22 cellular contexts compared by ENCODE assay signal in genomic region chr2:225006730-225007129, GRCh38. TPM values are rescaled to one million over a fixed set of nuclear protein-coding genes. Genes with fewer than 3 reads are reported as not detected.
DNase-seq lines count a peak whose midpoint lies in the region; ATAC-seq lines count a peak whose summit lies in the region.
"Had no signal": no experiment of that assay in that cellular context is flagged by ENCODE, and none has a peak within 500 bp of the region (broad histone marks: within the 10 kb centered on the region; RNA-seq: fewer than 3 reads in every experiment).

No MANE protein-coding gene starts in this region.

- POLR2A ChIA-PET in CD8-positive, alpha-beta memory T cell (lab: Charles Lee) = no interaction called here
- POLR2A ChIA-PET in naive thymus-derived CD4-positive, alpha-beta T cell (lab: Charles Lee) = no interaction called here

- intact Hi-C loops in naive thymus-derived CD4-positive, alpha-beta T cell (cut with micrococcal nuclease) = loop anchor here (10.0 kb wide), 3 partner anchors 202 to 658 kb away; no protein-coding TSS in a partner anchor

- no peak for ATAC-seq in naive thymus-derived CD4-positive, alpha-beta T cell
- ATAC-seq in HG02852 (IDR thresholded peaks at IDR 0.05; ENCODE audit: unreplicated experiment) (no peak), esophagus mucosa (no peak)

- peaks cover 31% of the 10 kb centered on the region for H3K36me3 Mint-ChIP-seq in T-helper 1 cell treated with Interleukin-12 subunit alpha and Interleukin-12 subunit beta and Interleukin-4 antibody, amounts not matched to agents 30 μg/mL and 1 μg/mL, for 36 hours (ENCODE audit: low read depth)
- peaks cover 0 to 8% (median 6%) of the 10 kb centered on the region in 3 donors for H3K36me3 Mint-ChIP-seq in CD8-positive, alpha-beta memory T cell
- peaks cover 16% of the 10 kb centered on the region for H3K36me3 Mint-ChIP-seq in activated naive CD8-positive, alpha-beta T cell
- peaks cover 0 to 29% (median 8%) of the 10 kb centered on the region in 5 donors for H3K36me3 Mint-ChIP-seq in naive thymus-derived CD4-positive, alpha-beta T cell

- DNase-seq in T-helper 1 cell = no peak
- DNase-seq in CD8-positive, alpha-beta memory T cell = no peak
- DNase-seq in naive thymus-derived CD4-positive, alpha-beta T cell = no peak
- no peak for DNase-seq in anterior cingulate cortex (lab: John Stamatoyannopoulos, UW)
- DNase-seq: activated CD4-positive, alpha-beta T cell treated with anti-CD3 and anti-CD28 coated beads, Interleukin-2, amount 50 U/mL, for 1 hour; amygdala; cerebellar nuclear complex; effector CD4-positive, alpha-beta T cell; HFFc6; IMR-90; NCI-H1436; NCI-H2171; NCI-H524 treated with DMSO at 0.1 percent for 48 hours; Right ventricle myocardium superior; stimulated activated CD4-positive, alpha-beta T cell treated with anti-CD3 and anti-CD28 coated beads, Interleukin-4, amount 100 ng/mL, for 4 hours; substantia nigra had no signal

- peaks cover 77% of the 10 kb centered on the region for H3K4me1 Mint-ChIP-seq in T-helper 1 cell treated with Interleukin-12 subunit alpha and Interleukin-12 subunit beta and Interleukin-4 antibody, amounts not matched to agents 30 μg/mL and 1 μg/mL, for 36 hours (ENCODE audit: low read depth)
- peaks cover 75 to 98% (median 97%) of the 10 kb centered on the region in 3 donors for H3K4me1 Mint-ChIP-seq in CD8-positive, alpha-beta memory T cell
- peaks cover 96% of the 10 kb centered on the region for H3K4me1 Mint-ChIP-seq in activated naive CD8-positive, alpha-beta T cell (ENCODE audit: low read depth)
- H3K4me1 Mint-ChIP-seq in naive thymus-derived CD4-positive, alpha-beta T cell = peaks cover 54 to 98% (median 96%) of the 10 kb centered on the region in 7 donors

- peak overlapping the region; percentile 41 for H3K27ac Mint-ChIP-seq in T-helper 1 cell treated with Interleukin-12 subunit alpha and Interleukin-12 subunit beta and Interleukin-4 antibody, amounts not matched to agents 30 μg/mL and 1 μg/mL, for 36 hours
- peak overlapping the region in 5 of 8 donors; percentile 29 to 86 (median 69) for H3K27ac Mint-ChIP-seq in CD8-positive, alpha-beta memory T cell
- H3K27ac Mint-ChIP-seq in activated naive CD8-positive, alpha-beta T cell = peak overlapping the region; percentile 91
- H3K27ac Mint-ChIP-seq in naive thymus-derived CD4-positive, alpha-beta T cell = peak overlapping the region in 7 of 9 donors; percentile 58 to 88 (median 74)
- H3K27ac Mint-ChIP-seq: HFFc6 had no signal

- CTCF ChIA-PET in CD8-positive, alpha-beta memory T cell (lab: Charles Lee) = no interaction called here
- CTCF ChIA-PET in naive thymus-derived CD4-positive, alpha-beta T cell (lab: Charles Lee) = interaction anchor here (1.2 kb wide), 1 partner anchor 20 kb away, joined by 3 read pairs; no protein-coding TSS in a partner anchor

- no peak overlapping the region for H3K4me3 Mint-ChIP-seq in T-helper 1 cell treated with Interleukin-12 subunit alpha and Interleukin-12 subunit beta and Interleukin-4 antibody, amounts not matched to agents 30 μg/mL and 1 μg/mL, for 36 hours
- H3K4me3 Mint-ChIP-seq in CD8-positive, alpha-beta memory T cell = peak overlapping the region in 1 of 7 donors; percentile 3
- no peak overlapping the region for H3K4me3 Mint-ChIP-seq in activated naive CD8-positive, alpha-beta T cell
- peak overlapping the region in 4 of 10 donors; percentile 2 to 36 (median 17) for H3K4me3 Mint-ChIP-seq in naive thymus-derived CD4-positive, alpha-beta T cell
- H3K4me3 Mint-ChIP-seq: HFFc6 had no signal

- H3K27ac ChIP-seq in CD8-positive, alpha-beta memory T cell (ENCODE audit: low read depth, low read length) = no peak overlapping the region
- peak overlapping the region; percentile 46 for H3K27ac ChIP-seq in naive thymus-derived CD4-positive, alpha-beta T cell (ENCODE audit: low read depth, low read length)
- H3K27ac ChIP-seq: BLaER1 treated with 17β-estradiol and CSF1 and Interleukin-3, amounts not matched to agents 10 nM and 100 nM; right atrium auricular region had no signal

- H3K4me3 ChIP-seq in CD8-positive, alpha-beta memory T cell (ENCODE audit: low read length) = no peak overlapping the region
- no peak overlapping the region for H3K4me3 ChIP-seq in naive thymus-derived CD4-positive, alpha-beta T cell (ENCODE audit: low read length)
- H3K4me3 ChIP-seq: BLaER1 treated with 17β-estradiol and CSF1 and Interleukin-3, amounts not matched to agents 10 nM and 100 nM; right atrium auricular region had no signal

- no peaks in the 10 kb centered on the region for H3K27me3 ChIP-seq in CD8-positive, alpha-beta memory T cell (ENCODE audit: insufficient read depth, low read length, poor library complexity, severe bottlenecking)
- no peaks in the 10 kb centered on the region for H3K27me3 ChIP-seq in naive thymus-derived CD4-positive, alpha-beta T cell (ENCODE audit: control insufficient read depth in 2 of 2, insufficient read depth in 2 of 2, low read length in 2 of 2)
- H3K27me3 ChIP-seq: BLaER1 treated with 17β-estradiol and CSF1 and Interleukin-3, amounts not matched to agents 10 nM and 100 nM; right atrium auricular region had no signal

- H3K27me3 Mint-ChIP-seq in T-helper 1 cell treated with Interleukin-12 subunit alpha and Interleukin-12 subunit beta and Interleukin-4 antibody, amounts not matched to agents 30 μg/mL and 1 μg/mL, for 36 hours (ENCODE audit: low read depth) = no peaks in the 10 kb centered on the region
- no peaks in the 10 kb centered on the region for H3K27me3 Mint-ChIP-seq in CD8-positive, alpha-beta memory T cell
- H3K27me3 Mint-ChIP-seq in activated naive CD8-positive, alpha-beta T cell = no peaks in the 10 kb centered on the region
- no peaks in the 10 kb centered on the region for H3K27me3 Mint-ChIP-seq in naive thymus-derived CD4-positive, alpha-beta T cell

- no peaks in the 10 kb centered on the region for H3K36me3 ChIP-seq in CD8-positive, alpha-beta memory T cell (ENCODE audit: insufficient read depth, low read length)
- H3K36me3 ChIP-seq in naive thymus-derived CD4-positive, alpha-beta T cell (ENCODE audit: control insufficient read depth in 2 of 3, insufficient read depth in 3 of 3, low read length in 3 of 3) = no peaks in the 10 kb centered on the region
- H3K36me3 ChIP-seq: right atrium auricular region had no signal

- peaks cover 52% of the 10 kb centered on the region for H3K4me1 ChIP-seq in CD8-positive, alpha-beta memory T cell (ENCODE audit: insufficient read depth, low read length)
- H3K4me1 ChIP-seq in naive thymus-derived CD4-positive, alpha-beta T cell (ENCODE audit: control insufficient read depth in 2 of 2, insufficient read depth in 2 of 2, low read length in 2 of 2) = peaks cover 26 to 49% of the 10 kb centered on the region in 2 donors
- H3K4me1 ChIP-seq: right atrium auricular region had no signal

- no peaks in the 10 kb centered on the region for H3K9me3 Mint-ChIP-seq in T-helper 1 cell treated with Interleukin-12 subunit alpha and Interleukin-12 subunit beta and Interleukin-4 antibody, amounts not matched to agents 30 μg/mL and 1 μg/mL, for 36 hours
- H3K9me3 Mint-ChIP-seq in CD8-positive, alpha-beta memory T cell = no peaks in the 10 kb centered on the region
- H3K9me3 Mint-ChIP-seq in activated naive CD8-positive, alpha-beta T cell (ENCODE audit: low read depth) = no peaks in the 10 kb centered on the region
- H3K9me3 Mint-ChIP-seq in naive thymus-derived CD4-positive, alpha-beta T cell = peaks cover 0 to 2% (median 0%) of the 10 kb centered on the region in 11 donors
- H3K9me3 Mint-ChIP-seq: HFFc6 had no signal

- no peaks in the 10 kb centered on the region for H3K9me3 ChIP-seq in CD8-positive, alpha-beta memory T cell (ENCODE audit: low read length)
- H3K9me3 ChIP-seq in naive thymus-derived CD4-positive, alpha-beta T cell (ENCODE audit: control insufficient read depth in 2 of 3, low read length in 3 of 3) = no peaks in the 10 kb centered on the region
- H3K9me3 ChIP-seq: BLaER1 treated with 17β-estradiol and CSF1 and Interleukin-3, amounts not matched to agents 10 nM and 100 nM; right atrium auricular region had no signal

RNA-seq across cellular contexts. Expression of gene DOCK10, which starts 35.5 kb away (rescaled TPM):
- total RNA-seq in CD8-positive, alpha-beta memory T cell = 100 to 1,000 TPM; 135 to 138 TPM
- polyA plus RNA-seq in CD8-positive, alpha-beta memory T cell = 52.4 TPM
- 100 to 1,000 TPM; 200 to 275 (median 231) TPM for total RNA-seq in naive thymus-derived CD4-positive, alpha-beta T cell
- polyA plus RNA-seq in naive thymus-derived CD4-positive, alpha-beta T cell = 10 to 100 TPM; 64.2 to 71.2 TPM
- total RNA-seq in esophagus mucosa = 6.7 TPM

Comparison
In these comparisons a context has a peak if more than half of its experiments do, and no peak if none do; other contexts are left out.
1. H3K27ac Mint-ChIP-seq: peak in every context shown above with its lines; median percentile 91 in activated naive CD8-positive, alpha-beta T cell; 74 in naive thymus-derived CD4-positive, alpha-beta T cell; 69 in CD8-positive, alpha-beta memory T cell; 41 in T-helper 1 cell treated with Interleukin-12 subunit alpha and Interleukin-12 subunit beta and Interleukin-4 antibody, amounts not matched to agents 30 μg/mL and 1 μg/mL, for 36 hours.
2. RNA of gene DOCK10, which starts 35.5 kb away (total RNA-seq): 200 to 275 TPM in naive thymus-derived CD4-positive, alpha-beta T cell and 135 to 138 TPM in CD8-positive, alpha-beta memory T cell; 6.7 TPM in esophagus mucosa (single experiment); every median in the first group is over 10 times any median in the second.